In the genomic region with DNA sequence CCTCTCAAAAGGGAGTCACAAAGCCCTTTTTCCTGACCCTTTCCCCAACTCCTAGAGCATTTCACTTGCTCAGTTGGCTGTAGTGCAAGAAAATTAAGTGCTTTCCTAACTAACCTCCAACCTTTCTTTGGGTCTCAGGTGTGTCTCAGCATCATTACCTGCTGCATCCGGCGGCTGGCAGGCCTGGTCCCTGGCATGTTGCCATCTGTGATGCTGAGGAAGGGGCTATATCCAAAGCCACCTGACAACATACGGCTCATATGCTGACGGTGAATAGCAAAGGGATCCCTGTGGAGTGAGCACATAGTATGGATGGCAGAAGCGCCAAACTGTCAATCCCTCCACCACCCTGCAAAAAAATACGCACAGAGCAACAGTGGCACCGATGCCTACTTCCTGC, we compare ENCODE assay signal across 8 cellular contexts. TPM values are rescaled to one million over a fixed set of nuclear protein-coding genes. Genes with fewer than 3 reads are reported as not detected.
DNase-seq lines count a peak whose midpoint lies in the region; ATAC-seq and TF ChIP-seq lines count a peak whose summit lies in the region.

No MANE protein-coding gene starts in this region.

- CTCF ChIA-PET in BJ (lab: Yijun Ruan, JAX): interaction anchor here (0.6 to 13.4 kb wide), 15 partner anchors 8 to 133 kb away, joined by 3 to 222 read pairs (median 12); partner anchors contain the start of genes GPR162, LAG3, P3H3 and PTMS

- POLR2A ChIA-PET in BJ (lab: Charles Lee): interaction anchor here (0.5 to 1.3 kb wide), 2 partner anchors 14 to 101 kb away, joined by 5 read pairs; partner anchors contain the start of gene PTMS

- peaks cover 0 to under 1% of the 10 kb centered on the region in 2 donors for H3K27me3 Mint-ChIP-seq in natural killer cell treated with Interleukin-12 subunit alpha and Interleukin-12 subunit beta and Interleukin-15 and Interleukin-18, amount 100 ng/mL, for 72 hours

- no peaks in the 10 kb centered on the region for H3K9me3 Mint-ChIP-seq in natural killer cell treated with Interleukin-12 subunit alpha and Interleukin-12 subunit beta and Interleukin-15 and Interleukin-18, amount 100 ng/mL, for 72 hours

- H3K36me3 Mint-ChIP-seq in natural killer cell treated with Interleukin-12 subunit alpha and Interleukin-12 subunit beta and Interleukin-15 and Interleukin-18, amount 100 ng/mL, for 72 hours: peaks cover 18% of the 10 kb centered on the region

- H3K27me3 ChIP-seq in BJ (ENCODE audit: control insufficient read depth, insufficient read depth, low read length): no peaks in the 10 kb centered on the region

- H3K4me3 ChIP-seq in BJ (ENCODE audit: low read depth, low read length) (peak overlapping the region; percentile 98), LNCaP clone FGC (ENCODE audit: low read depth, low read length) (peak overlapping the region; percentile 65)

- no peak for ATAC-seq in natural killer cell treated with Interleukin-12 subunit alpha and Interleukin-12 subunit beta and Interleukin-15 and Interleukin-18, amount 100 ng/mL, for 72 hours
- ATAC-seq in HG03095 (IDR thresholded peaks at IDR 0.05; ENCODE audit: unreplicated experiment): no peak
- no peak for ATAC-seq in HG02938 (IDR thresholded peaks at IDR 0.05; ENCODE audit: unreplicated experiment)

- peaks cover 39% of the 10 kb centered on the region for H3K36me3 ChIP-seq in BJ (ENCODE audit: control insufficient read depth, insufficient read depth, low read length)

- DNase-seq in BJ (ENCODE audit: low read depth) (no peak), LNCaP clone FGC (ENCODE audit: low read depth) (no peak), NCI-H510A (lab: John Stamatoyannopoulos, UW) (no peak), NCI-H2029 (lab: John Stamatoyannopoulos, UW) (no peak)
- DNase-seq in natural killer cell treated with Interleukin-12 subunit alpha and Interleukin-12 subunit beta and Interleukin-15 and Interleukin-18, amount 100 ng/mL, for 72 hours (ENCODE audit: low spot score): no peak

- peaks cover 12 to 13% of the 10 kb centered on the region in 2 donors for H3K4me1 Mint-ChIP-seq in natural killer cell treated with Interleukin-12 subunit alpha and Interleukin-12 subunit beta and Interleukin-15 and Interleukin-18, amount 100 ng/mL, for 72 hours (ENCODE audit: low read depth in 2 of 2)

- peak overlapping the region; percentile 91 for H3K4me3 Mint-ChIP-seq in natural killer cell treated with Interleukin-12 subunit alpha and Interleukin-12 subunit beta and Interleukin-15 and Interleukin-18, amount 100 ng/mL, for 72 hours

- H3K27ac ChIP-seq in cingulate gyrus (ENCODE audit: low read depth, low read length): peak overlapping the region; percentile 23

- TF ChIP-seq CTCF in BJ (IDR thresholded peaks at IDR 0.05; ENCODE audit: insufficient read depth, low read depth, low read length) (no peak), LNCaP clone FGC (IDR thresholded peaks at IDR 0.05; ENCODE audit: control insufficient read depth, extremely low read depth, insufficient read depth) (no peak)

- H3K27ac Mint-ChIP-seq in natural killer cell treated with Interleukin-12 subunit alpha and Interleukin-12 subunit beta and Interleukin-15 and Interleukin-18, amount 100 ng/mL, for 72 hours: peak overlapping the region; percentile 89

RNA-seq across cellular contexts. Expression of gene MLF2, which starts 1.2 kb away (rescaled TPM):
- polyA plus RNA-seq in BJ (2011; rRNA removed): 287 and 345 TPM in 2 replicates
- polyA minus RNA-seq in BJ (2011; rRNA and poly(A)+ RNA removed): 107 and 132 TPM in 2 replicates
- 100 to 1,000 TPM in 1 of 2 donors, 10 to 100 TPM in 1; 98.3 to 124 TPM for total RNA-seq in natural killer cell treated with Interleukin-12 subunit alpha and Interleukin-12 subunit beta and Interleukin-15 and Interleukin-18, amount 100 ng/mL, for 72 hours

RNA-seq across cellular contexts. Expression of gene PTMS, which starts 14.4 kb away (rescaled TPM):
- polyA plus RNA-seq in BJ (2011; rRNA removed): 234 and 241 TPM in 2 replicates
- 146 and 155 TPM in 2 replicates for polyA minus RNA-seq in BJ (2011; rRNA and poly(A)+ RNA removed)
- 10 to 100 TPM; 50.4 to 93.8 TPM for total RNA-seq in natural killer cell treated with Interleukin-12 subunit alpha and Interleukin-12 subunit beta and Interleukin-15 and Interleukin-18, amount 100 ng/mL, for 72 hours

RNA-seq across cellular contexts. Expression of gene LAG3, which starts 20.6 kb away (rescaled TPM):
- polyA plus RNA-seq in BJ (2011; rRNA removed): 0.28 and 0.50 TPM in 2 replicates
- polyA minus RNA-seq in BJ (2011; rRNA and poly(A)+ RNA removed): 0.38 and 1.0 TPM in 2 replicates
- total RNA-seq in natural killer cell treated with Interleukin-12 subunit alpha and Interleukin-12 subunit beta and Interleukin-15 and Interleukin-18, amount 100 ng/mL, for 72 hours: 100 to 1,000 TPM in 1 of 2 donors, 10 to 100 TPM in 1; 78.2 to 365 TPM

RNA-seq across cellular contexts. Expression of gene COPS7A, which starts 27.9 kb away (rescaled TPM):
- 128 and 200 TPM in 2 replicates for polyA plus RNA-seq in BJ (2011; rRNA removed)
- polyA minus RNA-seq in BJ (2011; rRNA and poly(A)+ RNA removed): 35.6 and 58.7 TPM in 2 replicates
- total RNA-seq in natural killer cell treated with Interleukin-12 subunit alpha and Interleukin-12 subunit beta and Interleukin-15 and Interleukin-18, amount 100 ng/mL, for 72 hours: 10 to 100 TPM; 49.6 to 60.6 TPM

RNA-seq across cellular contexts. Expression of gene CD4, which starts 37.6 kb away (rescaled TPM):
- 0.33 and 0.42 TPM in 2 replicates for polyA plus RNA-seq in BJ (2011; rRNA removed)
- polyA minus RNA-seq in BJ (2011; rRNA and poly(A)+ RNA removed): 0.10 and 0.24 TPM in 2 replicates
- total RNA-seq in natural killer cell treated with Interleukin-12 subunit alpha and Interleukin-12 subunit beta and Interleukin-15 and Interleukin-18, amount 100 ng/mL, for 72 hours: 1 to 10 TPM in 1 of 2 donors, under 1 TPM in 1; 0.43 to 5.4 TPM
